Comparison of ENCODE assay signal across 9 cellular contexts in genomic region chr2:227163998-227164744, GRCh38. TPM values are rescaled to one million over a fixed set of nuclear protein-coding genes. Genes with fewer than 3 reads are reported as not detected.
DNase-seq lines count a peak whose midpoint lies in the region; ATAC-seq, FAIRE-seq and TF ChIP-seq lines count a peak whose summit lies in the region.
"Had no signal": no experiment of that assay in that cellular context is flagged by ENCODE, and none has a peak within 500 bp of the region (broad histone marks: within the 10 kb centered on the region; RNA-seq: fewer than 3 reads in every experiment).

TSS of gene COL4A3 (plus strand) at chr2:227164624. CDS start at chr2:227164727, 103 bp downstream.
TSS of gene COL4A4 (minus strand) at chr2:227164205. CDS start at chr2:227147483, 16,722 bp downstream.

- DNase-seq in ELR (ENCODE audit: low read depth) (peak; percentile 39), germinal center (ENCODE audit: low spot score) (peak; percentile 60), progenitor cell of endocrine pancreas (ENCODE audit: low spot score, unreplicated experiment) (peak; percentile 28), HTR-8/SVneo (ENCODE audit: insufficient read length, low spot score) (no peak), GDM1 (lab: John Stamatoyannopoulos, UW) (no peak)

- H3K4me1 Mint-ChIP-seq in progenitor cell of endocrine pancreas (ENCODE audit: low read depth), result peaks cover 3% of the 10 kb centered on the region

- H3K4me3 Mint-ChIP-seq in progenitor cell of endocrine pancreas (ENCODE audit: low read depth), result peak within 1 kb of the TSS; percentile 69

- ATAC-seq in GM19452 (IDR thresholded peaks at IDR 0.05; ENCODE audit: unreplicated experiment) (peak; percentile 40), HG03378 (IDR thresholded peaks at IDR 0.05; ENCODE audit: unreplicated experiment) (peak; percentile 41)

- H3K36me3 Mint-ChIP-seq in progenitor cell of endocrine pancreas (ENCODE audit: insufficient read depth), result no peaks in the 10 kb centered on the region

- no peak within 1 kb of the TSS for H3K27ac Mint-ChIP-seq in progenitor cell of endocrine pancreas
- H3K27ac Mint-ChIP-seq: activated naive CD4-positive, alpha-beta T cell treated with anti-CD3 and anti-CD28 coated beads, Interleukin-2, amount 50 U/mL, for 72 hours had no signal

- FAIRE-seq in HTR-8/SVneo (lab: Jason Lieb, UNC), result no peak

- H3K9me3 Mint-ChIP-seq in progenitor cell of endocrine pancreas (ENCODE audit: low read depth), result no peaks in the 10 kb centered on the region

- H3K27ac ChIP-seq in VCaP, result peak within 1 kb of the TSS; percentile 86

- peaks cover 73% of the 10 kb centered on the region for H3K27me3 Mint-ChIP-seq in progenitor cell of endocrine pancreas

- TF ChIP-seq CTCF in VCaP (conservative IDR thresholded peaks at IDR 0.05) (no peak), progenitor cell of endocrine pancreas (IDR thresholded peaks at IDR 0.05; ENCODE audit: unreplicated experiment) (no peak)

RNA-seq across cellular contexts. Expression of gene COL4A3, which starts in this region (rescaled TPM):
- total RNA-seq in progenitor cell of endocrine pancreas, result 0.09 and 0.34 TPM in 2 replicates
- total RNA-seq: activated naive CD4-positive, alpha-beta T cell treated with anti-CD3 and anti-CD28 coated beads, Interleukin-2, amount 50 U/mL, for 72 hours had no signal

RNA-seq across cellular contexts. Expression of gene COL4A4, which starts in this region (rescaled TPM):
- 0.41 and 0.44 TPM in 2 replicates for total RNA-seq in progenitor cell of endocrine pancreas
- total RNA-seq: activated naive CD4-positive, alpha-beta T cell treated with anti-CD3 and anti-CD28 coated beads, Interleukin-2, amount 50 U/mL, for 72 hours had no signal

Comparison
In these comparisons a context has a peak if more than half of its experiments do, and no peak if none do; other contexts are left out.
1. Peak in DNase-seq in progenitor cell of endocrine pancreas; RNA of the genes that start here not detected or under 1 TPM.
2. DNase-seq: peak in ELR (single experiment) and germinal center (single experiment); none in HTR-8/SVneo (single experiment) and GDM1 (single experiment).